Comparison of ENCODE assay signal across 22 cellular contexts in genomic region chr3:60144071-60144470, GRCh38.
"Had no signal": no experiment of that assay in that cellular context is flagged by ENCODE, and none has a peak within 500 bp of the region (broad histone marks: within the 10 kb centered on the region; RNA-seq: fewer than 3 reads in every experiment).

No MANE protein-coding gene starts in this region.

- H3K4me3 ChIP-seq: colonic mucosa, coronary artery, dorsolateral prefrontal cortex, esophagus muscularis mucosa, esophagus squamous epithelium, gastrocnemius medialis, gastroesophageal sphincter, heart left ventricle, heart right ventricle had no signal

- H3K27me3 ChIP-seq: colonic mucosa, dorsolateral prefrontal cortex, esophagus muscularis mucosa, esophagus squamous epithelium, foreskin keratinocyte, gastrocnemius medialis, gastroesophageal sphincter, heart left ventricle, heart right ventricle had no signal

- H3K36me3 ChIP-seq: colonic mucosa, esophagus muscularis mucosa, esophagus squamous epithelium, gastrocnemius medialis, gastroesophageal sphincter, heart left ventricle, heart right ventricle had no signal

- H3K4me1 ChIP-seq: colonic mucosa, esophagus muscularis mucosa, esophagus squamous epithelium, foreskin keratinocyte, gastrocnemius medialis, gastroesophageal sphincter had no signal

- DNase-seq: colonic mucosa; cortex of kidney; dermis blood vessel endothelial cell; dorsolateral prefrontal cortex; effector CD4-positive, alpha-beta T cell; effector CD8-positive, alpha-beta T cell; effector memory CD4-positive, alpha-beta T cell; effector memory CD8-positive, alpha-beta T cell; endodermal cell; erythroblast; esophagus squamous epithelium; foreskin fibroblast; foreskin keratinocyte; foreskin melanocyte; gastrocnemius medialis; glutamatergic neuron; head of caudate nucleus; heart left ventricle; heart right ventricle had no signal

- H3K9me3 ChIP-seq: colonic mucosa, esophagus muscularis mucosa, esophagus squamous epithelium, gastrocnemius medialis, gastroesophageal sphincter, heart left ventricle, heart right ventricle had no signal
